Comparison of ENCODE assay signal across 30 cellular contexts in the genomic region with DNA sequence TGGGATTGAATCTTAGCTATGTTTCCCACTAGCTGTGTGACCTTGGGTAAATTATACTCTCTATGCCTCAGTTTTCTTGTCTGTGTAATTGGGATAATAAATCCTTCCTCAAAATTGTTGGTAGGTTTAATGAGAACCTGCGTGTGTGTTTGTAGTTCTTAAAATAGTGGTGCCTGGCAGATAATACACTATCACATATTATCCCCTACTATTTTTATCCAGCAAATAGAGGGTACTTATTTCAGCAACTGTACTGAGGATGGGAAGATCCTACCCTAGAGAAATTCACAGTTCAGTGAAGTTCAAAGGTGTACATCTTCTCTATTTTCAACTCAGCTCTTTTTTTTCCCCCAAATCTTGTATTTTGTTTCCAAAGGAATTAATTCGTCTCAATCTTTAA.
"Had no signal": no experiment of that assay in that cellular context is flagged by ENCODE, and none has a peak within 500 bp of the region (broad histone marks: within the 10 kb centered on the region; RNA-seq: fewer than 3 reads in every experiment).

No MANE protein-coding gene starts in this region.

- H3K27ac ChIP-seq: ovary, parathyroid adenoma, psoas muscle, right lobe of liver, sigmoid colon, stomach, thoracic aorta, thyroid gland, tibial nerve, upper lobe of left lung, vagina had no signal

- H3K4me3 ChIP-seq: ovary, psoas muscle, right lobe of liver, sigmoid colon, stomach, thoracic aorta, thyroid gland, tibial nerve, upper lobe of left lung, vagina had no signal

- H3K4me3 Mint-ChIP-seq: naive B cell; naive thymus-derived CD8-positive, alpha-beta T cell; natural killer cell treated with Interleukin-12 subunit alpha and Interleukin-12 subunit beta and Interleukin-15 and Interleukin-18, amount 100 ng/mL, for 72 hours; nephron progenitor cell; neural crest cell; stimulated activated effector memory CD8-positive, alpha-beta T cell treated with anti-CD3 and anti-CD28 coated beads, Interleukin-12 subunit alpha, Interleukin-12 subunit beta, amount 100 ng/mL, for 72 hours; stimulated activated naive B cell treated with anti-CD40 and anti-IgM and Interleukin-4, amounts not matched to agents 10 μg/mL and 1 μg/mL and 100 μg/mL, for 72 hours; stimulated activated naive CD8-positive, alpha-beta T cell treated with anti-CD3 and anti-CD28 coated beads, Interleukin-15, Interleukin-2, amounts not matched to agents 100 ng/mL and 50 ng/mL, for 24 hours had no signal

- H3K4me1 Mint-ChIP-seq: nephron progenitor cell; neural crest cell; stimulated activated effector memory CD8-positive, alpha-beta T cell treated with anti-CD3 and anti-CD28 coated beads, Interleukin-12 subunit alpha, Interleukin-12 subunit beta, amount 100 ng/mL, for 72 hours had no signal

- ATAC-seq: naive thymus-derived CD8-positive, alpha-beta T cell; natural killer cell treated with Interleukin-12 subunit alpha and Interleukin-12 subunit beta and Interleukin-15 and Interleukin-18, amount 100 ng/mL, for 72 hours; psoas muscle; right lobe of liver; stimulated activated effector memory CD8-positive, alpha-beta T cell treated with anti-CD3 and anti-CD28 coated beads, Interleukin-12 subunit alpha, Interleukin-12 subunit beta, amount 100 ng/mL, for 72 hours; stimulated activated naive B cell treated with anti-CD40 and anti-IgM and Interleukin-4, amounts not matched to agents 10 μg/mL and 1 μg/mL and 100 μg/mL, for 72 hours had no signal

- H3K27me3 ChIP-seq: ovary, right lobe of liver, sigmoid colon, stomach, thyroid gland, tibial nerve, upper lobe of left lung, vagina had no signal

- FAIRE-seq: small intestine, urothelium cell line had no signal

- DNase-seq: naive B cell; naive thymus-derived CD8-positive, alpha-beta T cell; nephron progenitor cell; occipital lobe; ovary; posterior cingulate gyrus; psoas muscle; right lobe of liver; sigmoid colon; small intestine; stimulated activated CD4-positive, alpha-beta T cell treated with anti-CD3 and anti-CD28 coated beads, Interleukin-15, amount 100 ng/mL, for 24 hours; stimulated activated CD4-positive, alpha-beta T cell treated with anti-CD3 and anti-CD28 coated beads, Interleukin-2, amount 100 ng/mL, for 24 hours; stimulated activated CD4-positive, alpha-beta T cell treated with anti-CD3 and anti-CD28 coated beads, Interleukin-2, amount 100 ng/mL, for 48 hours; stimulated activated CD4-positive, alpha-beta T cell treated with anti-CD3 and anti-CD28 coated beads, Interleukin-4, amount 100 ng/mL, for 24 hours; stimulated activated naive B cell treated with anti-CD40 and anti-IgM and Interleukin-4, amounts not matched to agents 10 μg/mL and 1 μg/mL and 100 μg/mL, for 72 hours; stimulated activated naive CD4-positive, alpha-beta T cell treated with Interleukin-2 at 50 U/mL for 16 hours; stomach; thyroid gland; trophoblast cell; upper lobe of left lung had no signal

- H3K9me3 Mint-ChIP-seq: naive thymus-derived CD8-positive, alpha-beta T cell; natural killer cell treated with Interleukin-12 subunit alpha and Interleukin-12 subunit beta and Interleukin-15 and Interleukin-18, amount 100 ng/mL, for 72 hours; stimulated activated effector memory CD8-positive, alpha-beta T cell treated with anti-CD3 and anti-CD28 coated beads, Interleukin-12 subunit alpha, Interleukin-12 subunit beta, amount 100 ng/mL, for 72 hours; stimulated activated naive B cell treated with anti-CD40 and anti-IgM and Interleukin-4, amounts not matched to agents 10 μg/mL and 1 μg/mL and 100 μg/mL, for 72 hours; stimulated activated naive CD8-positive, alpha-beta T cell treated with anti-CD3 and anti-CD28 coated beads, Interleukin-15, Interleukin-2, amounts not matched to agents 100 ng/mL and 50 ng/mL, for 24 hours had no signal

- H3K4me1 ChIP-seq: parathyroid adenoma, right lobe of liver, sigmoid colon, stomach, thyroid gland, tibial nerve, upper lobe of left lung, vagina had no signal

- H3K36me3 ChIP-seq: ovary, thyroid gland had no signal

- H3K36me3 Mint-ChIP-seq: natural killer cell treated with Interleukin-12 subunit alpha and Interleukin-12 subunit beta and Interleukin-15 and Interleukin-18, amount 100 ng/mL, for 72 hours had no signal

- H3K27ac Mint-ChIP-seq: nephron progenitor cell; progenitor cell of endocrine pancreas; stimulated activated effector memory CD8-positive, alpha-beta T cell treated with anti-CD3 and anti-CD28 coated beads, Interleukin-12 subunit alpha, Interleukin-12 subunit beta, amount 100 ng/mL, for 72 hours; stimulated activated naive B cell treated with anti-CD40 and anti-IgM and Interleukin-4, amounts not matched to agents 10 μg/mL and 1 μg/mL and 100 μg/mL, for 72 hours; stimulated activated naive CD8-positive, alpha-beta T cell treated with anti-CD3 and anti-CD28 coated beads, Interleukin-15, Interleukin-2, amounts not matched to agents 100 ng/mL and 50 ng/mL, for 24 hours had no signal

- H3K27me3 Mint-ChIP-seq: naive B cell; naive thymus-derived CD8-positive, alpha-beta T cell; natural killer cell treated with Interleukin-12 subunit alpha and Interleukin-12 subunit beta and Interleukin-15 and Interleukin-18, amount 100 ng/mL, for 72 hours; progenitor cell of endocrine pancreas; stimulated activated naive B cell treated with anti-CD40 and anti-IgM and Interleukin-4, amounts not matched to agents 10 μg/mL and 1 μg/mL and 100 μg/mL, for 72 hours; stimulated activated naive CD8-positive, alpha-beta T cell treated with anti-CD3 and anti-CD28 coated beads, Interleukin-15, Interleukin-2, amounts not matched to agents 100 ng/mL and 50 ng/mL, for 24 hours had no signal

- H3K9me3 ChIP-seq: ovary, psoas muscle, right lobe of liver, sigmoid colon, stomach, thoracic aorta, thyroid gland, vagina had no signal
